In genomic region chr4:25656031-25656430, GRCh38 we compare ENCODE assay signal across 1 cellular context.
TF ChIP-seq lines count a peak whose summit lies in the region.

No MANE protein-coding gene starts in this region.

TF ChIP-seq in neural cell, 6 proteins besides CTCF, POLR2A, EP300 and RAD21 (continued from another document):
- TF ChIP-seq REST (IDR thresholded peaks at IDR 0.05; ENCODE audit: borderline replicate concordance) (no peak), SMC3 (conservative IDR thresholded peaks at IDR 0.05; ENCODE audit: poor library complexity) (no peak), MXI1 (conservative IDR thresholded peaks at IDR 0.05; ENCODE audit: poor library complexity, severe bottlenecking) (no peak), TAF1 (IDR thresholded peaks at IDR 0.05; ENCODE audit: low read depth) (no peak), POLR2AphosphoS5 (IDR thresholded peaks at IDR 0.05) (no peak)
